In genomic region chr9:12457237-12457636, GRCh38 we compare ENCODE assay signal across 28 cellular contexts.
"Had no signal": no experiment of that assay in that cellular context is flagged by ENCODE, and none has a peak within 500 bp of the region (broad histone marks: within the 10 kb centered on the region; RNA-seq: fewer than 3 reads in every experiment).

No MANE protein-coding gene starts in this region.

- H3K27me3 ChIP-seq: colonic mucosa, dorsolateral prefrontal cortex, esophagus muscularis mucosa, esophagus squamous epithelium, foreskin keratinocyte, gastrocnemius medialis, gastroesophageal sphincter, heart right ventricle had no signal

- H3K36me3 ChIP-seq: colonic mucosa, esophagus muscularis mucosa, esophagus squamous epithelium, gastrocnemius medialis, gastroesophageal sphincter, heart left ventricle, heart right ventricle had no signal

- FAIRE-seq: colon, endometrium, endothelial cell of umbilical vein, frontal cortex had no signal

- H3K4me3 ChIP-seq: colonic mucosa, coronary artery, dorsolateral prefrontal cortex, esophagus muscularis mucosa, esophagus squamous epithelium, gastrocnemius medialis, gastroesophageal sphincter, heart left ventricle, heart right ventricle had no signal

- DNase-seq: colonic mucosa; cortex of kidney; dermis blood vessel endothelial cell; dorsolateral prefrontal cortex; effector CD4-positive, alpha-beta T cell; effector CD8-positive, alpha-beta T cell; effector memory CD4-positive, alpha-beta T cell; effector memory CD8-positive, alpha-beta T cell; endodermal cell; erythroblast; esophagus squamous epithelium; foreskin fibroblast; foreskin keratinocyte; foreskin melanocyte; gastrocnemius medialis; glutamatergic neuron; head of caudate nucleus; heart left ventricle; heart right ventricle had no signal

- ATAC-seq: effector memory CD8-positive, alpha-beta T cell; esophagus mucosa; foreskin keratinocyte; gastrocnemius medialis; gastroesophageal sphincter; heart left ventricle; heart right ventricle had no signal

- H3K9me3 ChIP-seq: colonic mucosa, esophagus muscularis mucosa, esophagus squamous epithelium, gastrocnemius medialis, gastroesophageal sphincter, heart left ventricle, heart right ventricle had no signal

- H3K27ac ChIP-seq: colonic mucosa, coronary artery, epithelial cell of prostate, esophagus muscularis mucosa, esophagus squamous epithelium, foreskin keratinocyte, gastrocnemius medialis, gastroesophageal sphincter, heart left ventricle, heart right ventricle had no signal

- H3K4me1 ChIP-seq: colonic mucosa, esophagus muscularis mucosa, esophagus squamous epithelium, foreskin keratinocyte, gastrocnemius medialis, gastroesophageal sphincter, heart left ventricle, heart right ventricle had no signal
